38 cellular contexts compared by ENCODE assay signal in the genomic region with DNA sequence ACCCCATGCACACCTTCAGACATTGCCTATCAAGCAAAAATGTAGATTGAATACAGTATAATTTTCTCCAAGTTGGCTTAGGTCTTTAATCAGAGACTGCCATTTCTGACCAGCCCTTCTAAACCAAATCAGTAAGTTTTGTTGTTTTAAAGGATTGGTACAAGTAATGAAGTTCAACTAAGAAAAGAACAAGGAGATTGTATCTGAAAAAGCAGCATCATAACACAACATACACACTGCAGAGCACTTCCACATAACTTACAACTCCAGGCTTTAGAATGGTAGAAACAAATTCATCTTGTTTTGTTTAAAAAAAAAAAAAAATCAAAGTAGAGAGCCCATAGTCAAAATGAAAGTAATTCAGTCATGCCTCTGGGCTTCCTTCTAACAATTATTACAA. TPM values are rescaled to one million over a fixed set of nuclear protein-coding genes. Genes with fewer than 3 reads are reported as not detected.
"Had no signal": no experiment of that assay in that cellular context is flagged by ENCODE, and none has a peak within 500 bp of the region (broad histone marks: within the 10 kb centered on the region; RNA-seq: fewer than 3 reads in every experiment).

No MANE protein-coding gene starts in this region.

- H3K36me3 ChIP-seq: MG63 had no signal

- H3K27me3 ChIP-seq: MG63 had no signal

- DNase-seq: Karpas-422, Kasumi-1, MG63, MM.1S, MV-4-11, NCI-H1048, NCI-H1092, NCI-H1092 treated with DMSO at 0.1 percent for 48 hours, NCI-H1105, NCI-H1105 treated with DMSO at 0.1 percent for 48 hours, NCI-H1417, NCI-H1417 treated with DMSO at 0.1 percent for 48 hours, NCI-H1436, NCI-H1436 treated with DMSO at 0.1 percent for 48 hours, NCI-H146, NCI-H1694, NCI-H1694 treated with DMSO at 0.1 percent for 48 hours, NCI-H187 treated with DMSO at 0.1 percent for 48 hours, NCI-H1930, NCI-H2029, NCI-H2029 treated with DMSO at 0.1 percent for 48 hours, NCI-H2081, NCI-H2081 treated with DMSO at 0.1 percent for 48 hours, NCI-H2107, NCI-H2171, NCI-H2171 treated with DMSO at 0.1 percent for 48 hours, NCI-H2227 treated with DMSO at 0.1 percent for 48 hours, NCI-H226, NCI-H345, NCI-H446, NCI-H446 treated with DMSO at 0.1 percent for 48 hours, NCI-H510A, NCI-H510A treated with DMSO at 0.1 percent for 48 hours, NCI-H524 had no signal

- H3K9me3 ChIP-seq: MG63 had no signal

- H3K4me3 ChIP-seq: MG63 had no signal

RNA-seq across cellular contexts. Expression of a gene that starts 16.1 kb away (rescaled TPM):
- total RNA-seq: LHCN-M2, M059J, MCF 10A, NCI-H460 had no signal

RNA-seq across cellular contexts. Expression of a gene that starts 52.6 kb away (rescaled TPM):
- total RNA-seq: M059J, MCF 10A, NCI-H460 had no signal

RNA-seq across cellular contexts. Expression of a gene that starts 57.6 kb away (rescaled TPM):
- total RNA-seq: MCF 10A, NCI-H460 had no signal
